ENCODE assay signal across 8 cellular contexts in the genomic region with DNA sequence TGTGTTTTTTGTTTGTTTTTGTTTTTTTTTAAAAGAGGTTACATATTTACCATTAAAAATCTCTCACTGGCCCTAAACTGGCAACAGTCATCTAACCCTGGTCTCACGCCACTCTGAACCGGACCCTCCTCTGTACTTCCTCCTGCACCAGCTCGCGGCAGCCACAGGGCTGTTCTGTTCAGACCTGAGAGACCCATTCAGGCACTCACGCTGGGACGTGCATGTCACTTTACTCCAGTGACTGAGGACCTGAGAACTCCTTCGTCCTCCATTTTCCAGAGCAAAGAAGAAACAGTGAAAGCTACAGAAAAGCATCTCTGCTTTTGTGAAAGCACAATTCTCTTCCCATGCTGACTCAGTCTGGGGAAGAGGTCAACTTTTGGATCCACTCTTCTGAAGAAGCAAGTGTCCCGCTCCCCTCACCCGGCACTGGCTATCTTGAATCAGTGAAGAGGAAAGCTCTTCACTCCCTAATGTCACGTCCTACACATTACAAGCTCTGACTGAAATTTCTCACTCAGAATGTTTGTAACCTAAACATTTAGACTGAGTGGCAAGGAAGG. TPM values are rescaled to one million over a fixed set of nuclear protein-coding genes. Genes with fewer than 3 reads are reported as not detected.
DNase-seq lines count a peak whose midpoint lies in the region; ATAC-seq, FAIRE-seq and TF ChIP-seq lines count a peak whose summit lies in the region.

No MANE protein-coding gene starts in this region.

- peaks cover 76% of the 10 kb centered on the region for H3K79me2 ChIP-seq in hepatocyte

- H3K27ac ChIP-seq in heart right ventricle (peak overlapping the region in 9 of 10 donors; percentile 62 to 97 (median 74)), temporal lobe (ENCODE audit: low read depth, low read length) (peak overlapping the region; percentile 27), hepatocyte (no peak overlapping the region)

- H3K4me1 ChIP-seq in heart right ventricle (peaks cover 6 to 62% (median 22%) of the 10 kb centered on the region in 9 donors), hepatocyte (ENCODE audit: insufficient read depth) (peaks cover 6% of the 10 kb centered on the region)

- peak; percentile 45 for ATAC-seq in GM21825 (IDR thresholded peaks at IDR 0.05; ENCODE audit: unreplicated experiment)
- ATAC-seq in heart right ventricle: peak in 6 of 8 donors; percentile 3 to 57 (median 37)

- FAIRE-seq in RCC 7860 (lab: Jason Lieb, UNC): peak; percentile 80

- DNase-seq in RCC 7860 (ENCODE audit: low spot score) (peak; percentile 57), heart right ventricle (no peak), D341Med (ENCODE audit: low spot score) (no peak), hepatocyte (ENCODE audit: low spot score) (no peak)
- no peak for DNase-seq in activated CD4-positive, alpha-beta T cell treated with anti-CD3 and anti-CD28 coated beads, Interleukin-2, amount 50 U/mL, for 1 hour

- no peak overlapping the region for H2AFZ ChIP-seq in hepatocyte

- TF ChIP-seq CTCF in GM12872 (IDR thresholded peaks at IDR 0.05; ENCODE audit: insufficient read depth, low read depth, low read length) (peak; percentile 60; the same call in 2 of the 3 replicates), heart right ventricle (IDR thresholded peaks at IDR 0.05) (no peak), hepatocyte (IDR thresholded peaks at IDR 0.05; ENCODE audit: poor library complexity) (no peak)

- H4K20me1 ChIP-seq in hepatocyte (ENCODE audit: insufficient read depth, poor library complexity, severe bottlenecking): no peaks in the 10 kb centered on the region

- H3K27me3 ChIP-seq in heart right ventricle: no peaks in the 10 kb centered on the region
- no peaks in the 10 kb centered on the region for H3K27me3 ChIP-seq in hepatocyte

- H3K36me3 ChIP-seq in heart right ventricle (peaks cover 0 to 3% (median 0%) of the 10 kb centered on the region in 9 donors), hepatocyte (replicated peaks; ENCODE audit: insufficient read depth, low read depth) (no peaks in the 10 kb centered on the region)

- no peaks in the 10 kb centered on the region for H3K9me2 ChIP-seq in hepatocyte (replicated peaks; ENCODE audit: insufficient read depth)

- H3K9me3 ChIP-seq in heart right ventricle (no peaks in the 10 kb centered on the region), hepatocyte (ENCODE audit: low read depth) (no peaks in the 10 kb centered on the region)

- intact Hi-C loops in heart right ventricle (cut with DNase I): loop anchor here in 1 of 10 donors (10.0 kb wide), 1 partner anchor 293 kb away; a partner anchor contains a TSS

- H3K4me3 ChIP-seq in heart right ventricle (peak overlapping the region in 9 of 10 donors; percentile 8 to 62 (median 28)), hepatocyte (no peak overlapping the region)

- WGBS in heart right ventricle, 2 donors: 64% methylated on average over 10 of the region's 10 CpGs
- 90% methylated on average over 10 of the region's 10 CpGs for WGBS in hepatocyte (ENCODE audit: low lambda C conversion rate, missing lambda C conversion rate)

- no peak overlapping the region for H3K4me2 ChIP-seq in hepatocyte

RNA-seq across cellular contexts. Expression of a gene that starts 24.6 kb away (rescaled TPM):
- total RNA-seq in heart right ventricle (10 to 100 TPM; 16.3 to 30.0 (median 18.7) TPM), temporal lobe (22.6 TPM), hepatocyte (46.2 and 54.7 TPM in 2 replicates)
- polyA plus RNA-seq in heart right ventricle (10 to 100 TPM; 15.5 to 20.6 TPM), hepatocyte (62.9 and 64.0 TPM in 2 replicates)
